Comparison of ENCODE assay signal across 8 cellular contexts in genomic region chr10:134743-135600, GRCh38. TPM values are rescaled to one million over a fixed set of nuclear protein-coding genes. Genes with fewer than 3 reads are reported as not detected.
DNase-seq lines count a peak whose midpoint lies in the region; ATAC-seq and TF ChIP-seq lines count a peak whose summit lies in the region.

Gene ZMYND11 (plus strand): TSS chr10:135455. CDS start chr10:180013, 44,558 bp downstream.

- CTCF ChIA-PET in T-cell (lab: Charles Lee): interaction anchor here in 1 of 2 donors (0.7 kb wide), 1 partner anchor 9 kb away, joined by 3 read pairs; no protein-coding TSS in a partner anchor

- 1% methylated on average over 65 to 131 of the region's 131 CpGs for WGBS in aorta, 2 donors

- H3K27ac ChIP-seq in right atrium auricular region (peak within 1 kb of the TSS; percentile 90 to 98), rectal smooth muscle tissue (ENCODE audit: low read depth, low read length) (peak within 1 kb of the TSS; percentile 90), aorta (ENCODE audit: low read depth in 1 of 2, low read length in 2 of 2) (peak within 1 kb of the TSS; percentile 80 to 83)

- H3K9me3 Mint-ChIP-seq in T-cell: no peaks in the 10 kb centered on the region

- no peaks in the 10 kb centered on the region for H3K27me3 ChIP-seq in right atrium auricular region
- H3K27me3 ChIP-seq in rectal smooth muscle tissue (ENCODE audit: control insufficient read depth, insufficient read depth, low read length): no peaks in the 10 kb centered on the region
- H3K27me3 ChIP-seq in aorta (ENCODE audit: control insufficient read depth in 1 of 2, insufficient read depth in 2 of 2, low read length in 1 of 2): no peaks in the 10 kb centered on the region

- ATAC-seq in HG03378 (IDR thresholded peaks at IDR 0.05; ENCODE audit: unreplicated experiment) (peak; percentile 13), T-cell (replicated peaks in 1 of 4) (peak; percentile 62 to 64 (median 62)), aorta (ENCODE audit: low FRiP score) (peak; percentile 85)

- H3K9me3 ChIP-seq in right atrium auricular region (no peaks in the 10 kb centered on the region), aorta (ENCODE audit: control insufficient read depth, low read length) (no peaks in the 10 kb centered on the region)

- peak within 1 kb of the TSS; percentile 82 to 89 for H3K27ac Mint-ChIP-seq in T-cell

- H3K36me3 ChIP-seq in right atrium auricular region (no peaks in the 10 kb centered on the region), rectal smooth muscle tissue (ENCODE audit: control insufficient read depth, insufficient read depth, low read length) (no peaks in the 10 kb centered on the region), aorta (ENCODE audit: control insufficient read depth in 1 of 2, insufficient read depth in 2 of 2, low read length in 1 of 2) (no peaks in the 10 kb centered on the region)

- H3K4me3 ChIP-seq in right atrium auricular region: peak within 1 kb of the TSS; percentile 74 to 88
- H3K4me3 ChIP-seq in rectal smooth muscle tissue (ENCODE audit: low read length): peak within 1 kb of the TSS; percentile 90
- H3K4me3 ChIP-seq in aorta (ENCODE audit: low read length in 2 of 2): peak within 1 kb of the TSS; percentile 79 to 99

- DNase-seq in C1 segment of cervical spinal cord (lab: John Stamatoyannopoulos, UW): peak; percentile 7 to 82 (median 54)
- DNase-seq in T-cell: peak; percentile 24 to 70 (median 54)
- DNase-seq in amygdala (lab: John Stamatoyannopoulos, UW): peak in 42 of 56 donors; percentile 6 to 75 (median 46)
- no peak for DNase-seq in right atrium auricular region (ENCODE audit: low spot score)
- peak; percentile 76 to 89 for DNase-seq in aorta

- no peaks in the 10 kb centered on the region for H3K27me3 Mint-ChIP-seq in T-cell

- peaks cover 0 to 36% of the 10 kb centered on the region in 2 donors for H3K4me1 ChIP-seq in right atrium auricular region
- H3K4me1 ChIP-seq in rectal smooth muscle tissue (ENCODE audit: control insufficient read depth, insufficient read depth, low read length): peaks cover 16% of the 10 kb centered on the region
- peaks cover 3% of the 10 kb centered on the region in 2 donors for H3K4me1 ChIP-seq in aorta (ENCODE audit: control insufficient read depth in 1 of 2, insufficient read depth in 2 of 2, low read length in 2 of 2)

- POLR2A ChIA-PET in T-cell (lab: Charles Lee): interaction anchor here in 1 of 2 donors (0.6 kb wide), 1 partner anchor 927 kb away, joined by 4 read pairs; no protein-coding TSS in a partner anchor

- no peak for TF ChIP-seq CTCF in right atrium auricular region (IDR thresholded peaks at IDR 0.05)

- peak; percentile 51 for TF ChIP-seq POLR2A in GM19099 (IDR thresholded peaks at IDR 0.05; ENCODE audit: extremely low read depth, insufficient read length, low read depth)

- peak within 1 kb of the TSS; percentile 74 for H3K9ac ChIP-seq in rectal smooth muscle tissue (ENCODE audit: low read length)

- peaks cover 31 to 52% (median 48%) of the 10 kb centered on the region in 3 donors for H3K4me1 Mint-ChIP-seq in T-cell

- no peaks in the 10 kb centered on the region for H3K36me3 Mint-ChIP-seq in T-cell

- H3K4me3 Mint-ChIP-seq in T-cell: peak within 1 kb of the TSS; percentile 81 to 89 (median 86)

- intact Hi-C loops in aorta (cut with DNase I): no loop called here

RNA-seq across cellular contexts. Expression of gene ZMYND11, which starts in this region (rescaled TPM):
- 10 to 100 TPM; 44.5 to 56.0 (median 50.9) TPM for total RNA-seq in T-cell
- 10 to 100 TPM; 60.2 to 61.1 TPM for total RNA-seq in right atrium auricular region
- total RNA-seq in aorta: 10 to 100 TPM; 74.3 to 79.7 TPM
- 10 to 100 TPM; 54.7 to 66.7 TPM for polyA plus RNA-seq in aorta

Comparison
In these comparisons a context has a peak if more than half of its experiments do, and no peak if none do; other contexts are left out.
1. ATAC-seq: peak in every context shown above with its lines; median percentile 85 in aorta; 62 in T-cell; 13 in HG03378.